In genomic region chr16:6857575-6857974, GRCh38 we compare ENCODE assay signal across 25 cellular contexts.
DNase-seq lines count a peak whose midpoint lies in the region; ATAC-seq, FAIRE-seq and TF ChIP-seq lines count a peak whose summit lies in the region.
"Had no signal": no experiment of that assay in that cellular context is flagged by ENCODE, and none has a peak within 500 bp of the region (broad histone marks: within the 10 kb centered on the region; RNA-seq: fewer than 3 reads in every experiment).

No MANE protein-coding gene starts in this region.

- CTCF ChIA-PET in A549 (lab: Yijun Ruan, JAX): interaction anchor here (0.6 kb wide), 1 partner anchor 19 kb away, joined by 3 read pairs; no protein-coding TSS in a partner anchor
- CTCF ChIA-PET in activated naive CD4-positive, alpha-beta T cell treated with anti-CD3 and anti-CD28 coated beads for 36 hours (lab: Charles Lee): no interaction called here

- H3K27me3 ChIP-seq in testis: no peaks in the 10 kb centered on the region
- H3K27me3 ChIP-seq: BE2C had no signal

- no peaks in the 10 kb centered on the region for H3K27me3 Mint-ChIP-seq in activated naive CD4-positive, alpha-beta T cell treated with anti-CD3 and anti-CD28 coated beads for 36 hours (ENCODE audit: low read depth)
- H3K27me3 Mint-ChIP-seq: CD4-positive, CD25-positive, alpha-beta regulatory T cell; CD8-positive, alpha-beta memory T cell; IgD-negative memory B cell had no signal

- H3K4me1 ChIP-seq in A549 (no peaks in the 10 kb centered on the region), testis (no peaks in the 10 kb centered on the region)
- H3K4me1 ChIP-seq: BE2C had no signal

- 20% methylated on average over 5 of the region's 5 CpGs for WGBS in A549 (ENCODE audit: missing lambda C conversion rate)
- WGBS in testis, 2 donors: 37 to 45% methylated on average over 5 of the region's 5 CpGs

- H3K27ac Mint-ChIP-seq in activated naive CD4-positive, alpha-beta T cell treated with anti-CD3 and anti-CD28 coated beads for 36 hours: no peak overlapping the region
- H3K27ac Mint-ChIP-seq: CD4-positive, CD25-positive, alpha-beta regulatory T cell; CD8-positive, alpha-beta memory T cell; IgD-negative memory B cell had no signal

- H3K36me3 ChIP-seq in testis (ENCODE audit: low read depth, missing control alignments): no peaks in the 10 kb centered on the region
- H3K36me3 ChIP-seq: BE2C had no signal

- no peaks in the 10 kb centered on the region for H3K4me1 Mint-ChIP-seq in activated naive CD4-positive, alpha-beta T cell treated with anti-CD3 and anti-CD28 coated beads for 36 hours (ENCODE audit: low read depth)
- H3K4me1 Mint-ChIP-seq: CD4-positive, CD25-positive, alpha-beta regulatory T cell; CD8-positive, alpha-beta memory T cell; IgD-negative memory B cell had no signal

- no peaks in the 10 kb centered on the region for H3K36me3 Mint-ChIP-seq in activated naive CD4-positive, alpha-beta T cell treated with anti-CD3 and anti-CD28 coated beads for 36 hours (ENCODE audit: low read depth)
- H3K36me3 Mint-ChIP-seq: CD4-positive, CD25-positive, alpha-beta regulatory T cell; IgD-negative memory B cell had no signal

- H3K27ac ChIP-seq in A549: no peak overlapping the region
- H3K27ac ChIP-seq in testis: no peak overlapping the region
- H3K27ac ChIP-seq: GM23248, HL-60 had no signal

- no peak overlapping the region for H3K4me3 Mint-ChIP-seq in activated naive CD4-positive, alpha-beta T cell treated with anti-CD3 and anti-CD28 coated beads for 36 hours
- H3K4me3 Mint-ChIP-seq: CD4-positive, CD25-positive, alpha-beta regulatory T cell; CD8-positive, alpha-beta memory T cell; IgD-negative memory B cell had no signal

- in situ Hi-C loops in G401 (cut with HindIII; ENCODE audit: low sequenced_read_pairs): no loop called here

- peaks cover 9% of the 10 kb centered on the region for H3K9me3 Mint-ChIP-seq in activated naive CD4-positive, alpha-beta T cell treated with anti-CD3 and anti-CD28 coated beads for 36 hours

- no peak for ATAC-seq in A549
- ATAC-seq in GM21786 (IDR thresholded peaks at IDR 0.05; ENCODE audit: unreplicated experiment): no peak

- intact Hi-C loops in testis (cut with DNase I; ENCODE audit: low total_unique reads): no loop called here
- intact Hi-C loops in activated naive CD4-positive, alpha-beta T cell treated with anti-CD3 and anti-CD28 coated beads for 36 hours (cut with micrococcal nuclease): no loop called here

- FAIRE-seq in A549 (lab: Jason Lieb, UNC): no peak
- FAIRE-seq: GM12892, GM18507, H54 had no signal

- POLR2A ChIA-PET in A549 (lab: Yijun Ruan, JAX): no interaction called here

- H3K4me3 ChIP-seq in A549 (no peak overlapping the region), testis (no peak overlapping the region)
- H3K4me3 ChIP-seq: GM23248 had no signal

- no peak for DNase-seq in A549 (ENCODE audit: low read depth in 1 of 2, low spot score in 1 of 2)
- peak; percentile 72 for DNase-seq in G401 (ENCODE audit: low spot score)
- DNase-seq in cerebellum (ENCODE audit: low spot score): peak; percentile 15
- peak; percentile 14 for DNase-seq in testis
- no peak for DNase-seq in globus pallidus (ENCODE audit: low spot score)
- DNase-seq in activated naive CD4-positive, alpha-beta T cell treated with anti-CD3 and anti-CD28 coated beads for 36 hours: no peak
- DNase-seq: ACHN; BE2C; CD4-positive, CD25-positive, alpha-beta regulatory T cell; CD8-positive, alpha-beta memory T cell; COR-L47; DMS 273 treated with DMSO at 0.1 percent for 48 hours; DMS53; DND-41; EL; GDM1; GM23248; HCEC 1CT; KG1 had no signal

- H3K9me3 ChIP-seq in A549 (no peaks in the 10 kb centered on the region), testis (no peaks in the 10 kb centered on the region)
- H3K9me3 ChIP-seq: BE2C had no signal

- H3K4me2 ChIP-seq in A549: no peak overlapping the region

- no peak for TF ChIP-seq RAD21 in A549 (conservative IDR thresholded peaks at IDR 0.05 in 1 of 2, IDR thresholded peaks at IDR 0.05 in 1 of 2)

- TF ChIP-seq POLR2A in A549 (IDR thresholded peaks at IDR 0.05; ENCODE audit: low read length) (no peak), testis (IDR thresholded peaks at IDR 0.05) (no peak)

- no peak for TF ChIP-seq CTCF in A549 (IDR thresholded peaks at IDR 0.05)
- TF ChIP-seq CTCF in testis (IDR thresholded peaks at IDR 0.05): no peak

- no peak for TF ChIP-seq EP300 in A549 (IDR thresholded peaks at IDR 0.05)

TF ChIP-seq in A549, 52 proteins besides CTCF, POLR2A, EP300 and RAD21:
- TF ChIP-seq MAFK (IDR thresholded peaks at IDR 0.05; ENCODE audit: partially characterized antibody): peak; percentile 82
- TF ChIP-seq FOXS1 (CRISPR knock-in tag; IDR thresholded peaks at IDR 0.05): no peak
TF ChIP-seq in A549: peak in this region for 1.

Comparison
In these comparisons a context has a peak if more than half of its experiments do, and no peak if none do; other contexts are left out.
1. DNase-seq: peak in G401 (single experiment), cerebellum (single experiment) and testis (single experiment); none in A549 (0 of 2), globus pallidus (single experiment) and activated naive CD4-positive, alpha-beta T cell treated with anti-CD3 and anti-CD28 coated beads for 36 hours (single experiment).